In genomic region chr13:57784633-57785032, GRCh38 we compare ENCODE assay signal across 1 cellular context.
TF ChIP-seq lines count a peak whose summit lies in the region.

No MANE protein-coding gene starts in this region.

TF ChIP-seq in GM23338, 12 proteins besides CTCF, POLR2A, EP300 and RAD21 (continued from another document):
- TF ChIP-seq REST (IDR thresholded peaks at IDR 0.05; ENCODE audit: unreplicated experiment): no peak
